In genomic region chr2:215416656-215417055, GRCh38 we compare ENCODE assay signal across 18 cellular contexts. TPM values are rescaled to one million over a fixed set of nuclear protein-coding genes. Genes with fewer than 3 reads are reported as not detected.
A peak's percentile ranks its signal among the peaks of the same experiment; 100 is the strongest.
DNase-seq lines count a peak whose midpoint lies in the region; ATAC-seq, FAIRE-seq and TF ChIP-seq lines count a peak whose summit lies in the region.
"Had no signal": no experiment of that assay in that cellular context is flagged by ENCODE, and none has a peak within 500 bp of the region (broad histone marks: within the 10 kb centered on the region; RNA-seq: fewer than 3 reads in every experiment).

No MANE protein-coding gene starts in this region.

- TF ChIP-seq CTCF in A549 (IDR thresholded peaks at IDR 0.05), result no peak
- no peak for TF ChIP-seq CTCF in RWPE2 (IDR thresholded peaks at IDR 0.05; ENCODE audit: poor library complexity, severe bottlenecking)
- no peak for TF ChIP-seq CTCF in esophagus muscularis mucosa (IDR thresholded peaks at IDR 0.05)
- TF ChIP-seq CTCF in osteoblast (IDR thresholded peaks at IDR 0.05; ENCODE audit: extremely low read depth, low read depth, low read length), result no peak
- no peak for TF ChIP-seq CTCF in CD14-positive monocyte (IDR thresholded peaks at IDR 0.05)
- no peak for TF ChIP-seq CTCF in foreskin keratinocyte (conservative IDR thresholded peaks at IDR 0.05)
- TF ChIP-seq CTCF in tibial artery (IDR thresholded peaks at IDR 0.05), result no peak

- H3K27ac ChIP-seq in A549 (peak overlapping the region; percentile 72 to 76), RWPE2 (ENCODE audit: poor library complexity, severe bottlenecking) (peak overlapping the region; percentile 81), esophagus muscularis mucosa (replicated peaks in 1 of 4) (peak overlapping the region; percentile 66 to 77 (median 72)), osteoblast (ENCODE audit: low read depth, low read length) (peak overlapping the region; percentile 63), foreskin keratinocyte (no peak overlapping the region), tibial artery (peak overlapping the region in 1 of 2 donors; percentile 64)
- H3K27ac ChIP-seq: BLaER1 treated with 17β-estradiol and CSF1 and Interleukin-3, amounts not matched to agents 10 nM and 100 nM; RWPE1 had no signal

- H4K20me1 ChIP-seq in osteoblast (ENCODE audit: insufficient read depth, low read length), result peaks cover 65% of the 10 kb centered on the region

- WGBS in A549 (ENCODE audit: missing lambda C conversion rate), result 25% methylated on average over 2 of the region's 2 CpGs
- 43% methylated on average over 2 of the region's 2 CpGs for WGBS in esophagus muscularis mucosa

- peaks cover 0 to 19% (median 6%) of the 10 kb centered on the region in 3 donors for H3K27me3 Mint-ChIP-seq in CD14-positive monocyte (ENCODE audit: low read depth in 3 of 3)

- no peak for ATAC-seq in A549
- ATAC-seq in RWPE2 (ENCODE audit: low read depth), result no peak; the same call in 2 of the 3 replicates
- ATAC-seq in GM21737 (IDR thresholded peaks at IDR 0.05; ENCODE audit: unreplicated experiment), result no peak
- no peak for ATAC-seq in foreskin keratinocyte
- ATAC-seq: GM23338 had no signal

- no peak for TF ChIP-seq POLR2A in A549 (IDR thresholded peaks at IDR 0.05; ENCODE audit: low read length)
- TF ChIP-seq POLR2A in esophagus muscularis mucosa (IDR thresholded peaks at IDR 0.05; ENCODE audit: low read depth), result no peak

- POLR2A ChIA-PET in A549 (lab: Yijun Ruan, JAX), result no interaction called here

- H3K4me2 ChIP-seq in A549, result peak overlapping the region; percentile 52
- peak overlapping the region; percentile 59 for H3K4me2 ChIP-seq in osteoblast (ENCODE audit: insufficient read depth, low read length)
- H3K4me2 ChIP-seq: BLaER1 treated with 17β-estradiol and CSF1 and Interleukin-3, amounts not matched to agents 10 nM and 100 nM; GM23338 had no signal

- H3K27me3 ChIP-seq in RWPE2 (ENCODE audit: insufficient read depth, poor library complexity, severe bottlenecking), result no peaks in the 10 kb centered on the region
- H3K27me3 ChIP-seq in esophagus muscularis mucosa, result no peaks in the 10 kb centered on the region
- no peaks in the 10 kb centered on the region for H3K27me3 ChIP-seq in osteoblast (ENCODE audit: insufficient read depth, low read length)
- no peaks in the 10 kb centered on the region for H3K27me3 ChIP-seq in foreskin keratinocyte
- no peaks in the 10 kb centered on the region for H3K27me3 ChIP-seq in tibial artery
- H3K27me3 ChIP-seq: BLaER1 treated with 17β-estradiol and CSF1 and Interleukin-3, amounts not matched to agents 10 nM and 100 nM had no signal

- no peak overlapping the region for H3K4me3 Mint-ChIP-seq in CD14-positive monocyte
- H3K4me3 Mint-ChIP-seq: GM23338 had no signal

- H3K36me3 Mint-ChIP-seq in CD14-positive monocyte, result no peaks in the 10 kb centered on the region

- no peak for FAIRE-seq in A549 (lab: Jason Lieb, UNC)
- FAIRE-seq: G401.6 had no signal

- CTCF ChIA-PET in A549 (lab: Yijun Ruan, JAX), result interaction anchor here (1.4 kb wide), 1 partner anchor 10 kb away, joined by 3 read pairs; no protein-coding TSS in a partner anchor

- H3K27ac Mint-ChIP-seq in CD14-positive monocyte, result no peak overlapping the region
- H3K27ac Mint-ChIP-seq: GM23338 had no signal

- H3K9me3 Mint-ChIP-seq in CD14-positive monocyte, result peaks cover 0 to 3% (median 0%) of the 10 kb centered on the region in 7 donors
- H3K9me3 Mint-ChIP-seq: GM23338 had no signal

- TF ChIP-seq EP300 in A549 (IDR thresholded peaks at IDR 0.05), result no peak
- TF ChIP-seq EP300 in esophagus muscularis mucosa (IDR thresholded peaks at IDR 0.05), result no peak

- H3K36me3 ChIP-seq in RWPE2 (ENCODE audit: low read depth) (peaks cover 95% of the 10 kb centered on the region), esophagus muscularis mucosa (peaks cover 21 to 91% (median 43%) of the 10 kb centered on the region in 4 donors), osteoblast (ENCODE audit: insufficient read depth, low read length) (peaks cover 98% of the 10 kb centered on the region), tibial artery (peaks cover 45 to 79% (median 73%) of the 10 kb centered on the region in 3 donors)

- H2AFZ ChIP-seq in osteoblast (ENCODE audit: low read length), result no peak overlapping the region
- H2AFZ ChIP-seq: GM23338 had no signal

- intact Hi-C loops in esophagus muscularis mucosa (cut with DNase I) (no loop called here), CD14-positive monocyte (cut with micrococcal nuclease) (no loop called here), tibial artery (cut with DNase I; ENCODE audit: low total_unique reads) (no loop called here)

- no peak for DNase-seq in A549 (ENCODE audit: low read depth in 1 of 2, low spot score in 1 of 2)
- no peak for DNase-seq in RWPE2 (ENCODE audit: low spot score)
- no peak for DNase-seq in esophagus muscularis mucosa (ENCODE audit: extremely low spot score)
- no peak for DNase-seq in osteoblast (ENCODE audit: insufficient read length, low spot score, missing footprints)
- no peak for DNase-seq in CD14-positive monocyte (ENCODE audit: low spot score)
- no peak for DNase-seq in foreskin keratinocyte
- DNase-seq in tibial artery, result no peak
- DNase-seq: 8988T, DND-41, NCI-H1048, NCI-H146, NCI-H2081, NCI-H774 had no signal

- no peaks in the 10 kb centered on the region for H3K9me3 ChIP-seq in A549
- H3K9me3 ChIP-seq in RWPE2 (ENCODE audit: severe bottlenecking), result no peaks in the 10 kb centered on the region
- no peaks in the 10 kb centered on the region for H3K9me3 ChIP-seq in esophagus muscularis mucosa
- H3K9me3 ChIP-seq in osteoblast (ENCODE audit: low read depth, low read length), result no peaks in the 10 kb centered on the region
- no peaks in the 10 kb centered on the region for H3K9me3 ChIP-seq in tibial artery
- H3K9me3 ChIP-seq: BLaER1 treated with 17β-estradiol and CSF1 and Interleukin-3, amounts not matched to agents 10 nM and 100 nM had no signal

- H3K4me3 ChIP-seq in A549 (no peak overlapping the region), RWPE2 (ENCODE audit: severe bottlenecking) (no peak overlapping the region), esophagus muscularis mucosa (no peak overlapping the region), osteoblast (ENCODE audit: insufficient read depth, low read length) (no peak overlapping the region), tibial artery (no peak overlapping the region)
- H3K4me3 ChIP-seq: BLaER1 treated with 17β-estradiol and CSF1 and Interleukin-3, amounts not matched to agents 10 nM and 100 nM; GM23338 had no signal

- H3K4me1 Mint-ChIP-seq in CD14-positive monocyte, result no peaks in the 10 kb centered on the region

- H3K79me2 ChIP-seq in osteoblast (ENCODE audit: insufficient read depth, low read length), result peaks cover 15% of the 10 kb centered on the region

- TF ChIP-seq RAD21 in A549 (conservative IDR thresholded peaks at IDR 0.05 in 1 of 2, IDR thresholded peaks at IDR 0.05 in 1 of 2), result no peak

- H3K4me1 ChIP-seq in A549 (peaks cover 85% of the 10 kb centered on the region), RWPE2 (ENCODE audit: insufficient read depth, poor library complexity, severe bottlenecking) (peaks cover 5% of the 10 kb centered on the region), esophagus muscularis mucosa (peaks cover 0 to 91% (median 70%) of the 10 kb centered on the region in 4 donors), osteoblast (ENCODE audit: insufficient read depth, low read length) (peaks cover 79% of the 10 kb centered on the region), foreskin keratinocyte (no peaks in the 10 kb centered on the region), tibial artery (peaks cover 0 to 85% (median 9%) of the 10 kb centered on the region in 4 donors)

TF ChIP-seq in A549, 52 proteins besides CTCF, POLR2A, EP300 and RAD21:
- TF ChIP-seq HOXA7 (CRISPR knock-in tag; IDR thresholded peaks at IDR 0.05) (no peak), ESRRA (IDR thresholded peaks at IDR 0.05; ENCODE audit: borderline replicate concordance, low read length) (no peak)

RNA-seq across cellular contexts. Expression of gene FN1, which starts 19.2 kb away (rescaled TPM):
- polyA plus RNA-seq in A549 (2011; rRNA removed) (500 and 982 TPM in 2 replicates), A549 (2017; fragmentation: RNase III; extraction: RNeasy Plus Mini Kit Qiagen cat#74134 plus additional on column Dnase treatment) (157 to 223 TPM (median 203 TPM) in 3 replicates), CD14-positive monocyte (under 1 TPM; 0.23 to 0.72 TPM), foreskin keratinocyte (1,523 and 3,810 TPM in 2 replicates)
- polyA plus RNA-seq in A549 (2012; cell fraction: cytosol; rRNA removed), result 90.1 and 100 TPM in 2 replicates
- polyA plus RNA-seq in A549 (2012; cell fraction: nucleus; rRNA removed), result 388 and 415 TPM in 2 replicates
- 1,062 and 1,397 TPM in 2 replicates for polyA minus RNA-seq in A549 (2011; rRNA and poly(A)+ RNA removed)
- total RNA-seq in esophagus muscularis mucosa (1,000 to 10,000 TPM; 2,256 to 4,873 (median 2,950) TPM), osteoblast (18,025 and 18,800 TPM in 2 replicates), foreskin keratinocyte (2,068 and 6,230 TPM in 2 replicates)
